In genomic region chr2:234955091-234955511, GRCh38 we compare ENCODE assay signal across 2 cellular contexts.
TF ChIP-seq lines count a peak whose summit lies in the region.

No MANE protein-coding gene starts in this region.

TF ChIP-seq in SK-N-SH, 30 proteins besides CTCF, POLR2A, EP300 and RAD21:
- no peak for TF ChIP-seq REST (IDR thresholded peaks at IDR 0.05; ENCODE audit: low read depth, low read length)
- TF ChIP-seq USF2 (IDR thresholded peaks at IDR 0.05; ENCODE audit: borderline replicate concordance, low read depth, low read length), result no peak
- TF ChIP-seq FOSL2 (IDR thresholded peaks at IDR 0.05; ENCODE audit: borderline replicate concordance, low read depth), result no peak
- no peak for TF ChIP-seq TAF1 (IDR thresholded peaks at IDR 0.05; ENCODE audit: borderline replicate concordance, low read depth, low read length)
- no peak for TF ChIP-seq EZH2phosphoT487 (IDR thresholded peaks at IDR 0.05; ENCODE audit: borderline replicate concordance, low read depth)
- no peak for TF ChIP-seq NFIC (IDR thresholded peaks at IDR 0.05; ENCODE audit: borderline replicate concordance)
- TF ChIP-seq RXRA (IDR thresholded peaks at IDR 0.05; ENCODE audit: borderline replicate concordance, low read depth), result no peak
- TF ChIP-seq CHD2 (IDR thresholded peaks at IDR 0.05; ENCODE audit: low read length, partially characterized antibody), result no peak
- no peak for TF ChIP-seq POLR2AphosphoS5 (IDR thresholded peaks at IDR 0.05; ENCODE audit: low read depth, low read length)
- no peak for TF ChIP-seq SIN3A (IDR thresholded peaks at IDR 0.05; ENCODE audit: borderline replicate concordance, low read depth, low read length)
- no peak for TF ChIP-seq RCOR1 (IDR thresholded peaks at IDR 0.05; ENCODE audit: low read length)
- TF ChIP-seq FOXJ3 (CRISPR knock-in tag; IDR thresholded peaks at IDR 0.05), result no peak
- no peak for TF ChIP-seq YY1 (IDR thresholded peaks at IDR 0.05; ENCODE audit: low read depth)
- TF ChIP-seq ELF1 (IDR thresholded peaks at IDR 0.05), result no peak
- TF ChIP-seq GABPA (IDR thresholded peaks at IDR 0.05; ENCODE audit: low read depth), result no peak
- TF ChIP-seq TCF12 (IDR thresholded peaks at IDR 0.05), result no peak
- no peak for TF ChIP-seq MEF2A (IDR thresholded peaks at IDR 0.05; ENCODE audit: borderline replicate concordance, low read depth)
- TF ChIP-seq JUND (IDR thresholded peaks at IDR 0.05), result no peak

TF ChIP-seq in SK-N-SH treated with all-trans-retinoic acid at 6 μM for 48 hours, 23 proteins besides CTCF, POLR2A, EP300 and RAD21 (continued from another document):
- no peak for TF ChIP-seq PATZ1 (CRISPR knock-in tag; IDR thresholded peaks at IDR 0.05; ENCODE audit: borderline replicate concordance)
- TF ChIP-seq TOX (CRISPR knock-in tag; IDR thresholded peaks at IDR 0.05; ENCODE audit: borderline replicate concordance), result no peak
- no peak for TF ChIP-seq ESRRG (CRISPR knock-in tag; IDR thresholded peaks at IDR 0.05)
- TF ChIP-seq ZFP3 (CRISPR knock-in tag; IDR thresholded peaks at IDR 0.05), result no peak
- no peak for TF ChIP-seq ZFP30 (CRISPR knock-in tag; IDR thresholded peaks at IDR 0.05)
- no peak for TF ChIP-seq PPARA (CRISPR knock-in tag; IDR thresholded peaks at IDR 0.05; ENCODE audit: borderline replicate concordance)
- TF ChIP-seq CREB5 (CRISPR knock-in tag; IDR thresholded peaks at IDR 0.05; ENCODE audit: low read depth), result no peak
- TF ChIP-seq BACH2 (CRISPR knock-in tag; IDR thresholded peaks at IDR 0.05; ENCODE audit: borderline replicate concordance), result no peak
- no peak for TF ChIP-seq ARNTL (CRISPR knock-in tag; IDR thresholded peaks at IDR 0.05; ENCODE audit: borderline replicate concordance, low read depth)
- TF ChIP-seq ZNF565 (CRISPR knock-in tag; conservative IDR thresholded peaks at IDR 0.05; ENCODE audit: low read depth), result no peak
- TF ChIP-seq ISL1 (CRISPR knock-in tag; IDR thresholded peaks at IDR 0.05), result no peak
